Comparison of ENCODE assay signal across 18 cellular contexts in genomic region chr13:21089827-21090226, GRCh38. TPM values are rescaled to one million over a fixed set of nuclear protein-coding genes. Genes with fewer than 3 reads are reported as not detected.
DNase-seq lines count a peak whose midpoint lies in the region; ATAC-seq, FAIRE-seq and TF ChIP-seq lines count a peak whose summit lies in the region.
"Had no signal": no experiment of that assay in that cellular context is flagged by ENCODE, and none has a peak within 500 bp of the region (broad histone marks: within the 10 kb centered on the region; RNA-seq: fewer than 3 reads in every experiment).

No MANE protein-coding gene starts in this region.

- intact Hi-C loops in activated CD8-positive, alpha-beta T cell treated with anti-CD3 and anti-CD28 coated beads for 36 hours (cut with micrococcal nuclease), result no loop called here

- H3K27me3 Mint-ChIP-seq in activated CD8-positive, alpha-beta T cell treated with anti-CD3 and anti-CD28 coated beads for 36 hours, result no peaks in the 10 kb centered on the region
- peaks cover 17% of the 10 kb centered on the region for H3K27me3 Mint-ChIP-seq in activated CD8-positive, alpha-beta T cell treated with anti-CD3 and anti-CD28 coated beads, Interleukin-2, amount 10 ng/mL, durations not matched to agents 7 days and 5 days (ENCODE audit: low read depth)
- no peaks in the 10 kb centered on the region for H3K27me3 Mint-ChIP-seq in activated T-helper 17 cell treated with anti-CD3 and anti-CD28 coated beads, Interleukin-2, amount 50 U/mL, for 72 hours
- H3K27me3 Mint-ChIP-seq in progenitor cell of endocrine pancreas, result no peaks in the 10 kb centered on the region
- H3K27me3 Mint-ChIP-seq in stimulated activated naive CD8-positive, alpha-beta T cell treated with anti-CD3 and anti-CD28 coated beads, Interleukin-15, amount 100 ng/mL, for 72 hours, result no peaks in the 10 kb centered on the region

- no peak for TF ChIP-seq CTCF in activated CD8-positive, alpha-beta T cell treated with anti-CD3 and anti-CD28 coated beads for 36 hours (IDR thresholded peaks at IDR 0.05)
- no peak for TF ChIP-seq CTCF in progenitor cell of endocrine pancreas (IDR thresholded peaks at IDR 0.05; ENCODE audit: unreplicated experiment)

- no peak overlapping the region for H3K4me3 Mint-ChIP-seq in activated CD8-positive, alpha-beta T cell treated with anti-CD3 and anti-CD28 coated beads for 36 hours
- no peak overlapping the region for H3K4me3 Mint-ChIP-seq in activated CD8-positive, alpha-beta T cell treated with anti-CD3 and anti-CD28 coated beads, Interleukin-2, amount 10 ng/mL, durations not matched to agents 7 days and 5 days
- H3K4me3 Mint-ChIP-seq in activated T-helper 17 cell treated with anti-CD3 and anti-CD28 coated beads, Interleukin-2, amount 50 U/mL, for 72 hours, result no peak overlapping the region
- no peak overlapping the region for H3K4me3 Mint-ChIP-seq in progenitor cell of endocrine pancreas (ENCODE audit: low read depth)
- no peak overlapping the region for H3K4me3 Mint-ChIP-seq in stimulated activated naive CD8-positive, alpha-beta T cell treated with anti-CD3 and anti-CD28 coated beads, Interleukin-15, amount 100 ng/mL, for 72 hours
- H3K4me3 Mint-ChIP-seq: CD4-positive, alpha-beta memory T cell had no signal

- peak; percentile 53 for ATAC-seq in activated CD8-positive, alpha-beta T cell treated with anti-CD3 and anti-CD28 coated beads for 36 hours
- no peak for ATAC-seq in activated CD8-positive, alpha-beta T cell treated with anti-CD3 and anti-CD28 coated beads, Interleukin-2, amount 10 ng/mL, durations not matched to agents 7 days and 5 days
- peak; percentile 37 for ATAC-seq in activated T-helper 17 cell treated with anti-CD3 and anti-CD28 coated beads, Interleukin-2, amount 50 U/mL, for 72 hours (replicated peaks)
- ATAC-seq in stimulated activated naive CD8-positive, alpha-beta T cell treated with anti-CD3 and anti-CD28 coated beads, Interleukin-15, amount 100 ng/mL, for 72 hours, result peak; percentile 70

- no peaks in the 10 kb centered on the region for H3K9me3 Mint-ChIP-seq in activated CD8-positive, alpha-beta T cell treated with anti-CD3 and anti-CD28 coated beads for 36 hours
- H3K9me3 Mint-ChIP-seq in activated CD8-positive, alpha-beta T cell treated with anti-CD3 and anti-CD28 coated beads, Interleukin-2, amount 10 ng/mL, durations not matched to agents 7 days and 5 days (ENCODE audit: insufficient read depth), result no peaks in the 10 kb centered on the region
- H3K9me3 Mint-ChIP-seq in activated T-helper 17 cell treated with anti-CD3 and anti-CD28 coated beads, Interleukin-2, amount 50 U/mL, for 72 hours, result no peaks in the 10 kb centered on the region
- no peaks in the 10 kb centered on the region for H3K9me3 Mint-ChIP-seq in progenitor cell of endocrine pancreas (ENCODE audit: low read depth)
- H3K9me3 Mint-ChIP-seq in stimulated activated naive CD8-positive, alpha-beta T cell treated with anti-CD3 and anti-CD28 coated beads, Interleukin-15, amount 100 ng/mL, for 72 hours, result no peaks in the 10 kb centered on the region
- H3K9me3 Mint-ChIP-seq: CD4-positive, alpha-beta memory T cell had no signal

- H3K27ac Mint-ChIP-seq in activated CD8-positive, alpha-beta T cell treated with anti-CD3 and anti-CD28 coated beads for 36 hours, result no peak overlapping the region
- H3K27ac Mint-ChIP-seq in activated CD8-positive, alpha-beta T cell treated with anti-CD3 and anti-CD28 coated beads, Interleukin-2, amount 10 ng/mL, durations not matched to agents 7 days and 5 days, result no peak overlapping the region
- no peak overlapping the region for H3K27ac Mint-ChIP-seq in activated T-helper 17 cell treated with anti-CD3 and anti-CD28 coated beads, Interleukin-2, amount 50 U/mL, for 72 hours
- H3K27ac Mint-ChIP-seq in progenitor cell of endocrine pancreas, result peak overlapping the region; percentile 3
- H3K27ac Mint-ChIP-seq in stimulated activated naive CD8-positive, alpha-beta T cell treated with anti-CD3 and anti-CD28 coated beads, Interleukin-15, amount 100 ng/mL, for 72 hours, result no peak overlapping the region
- H3K27ac Mint-ChIP-seq: CD4-positive, alpha-beta memory T cell had no signal

- no peak for FAIRE-seq in GM12892 (lab: Jason Lieb, UNC)
- FAIRE-seq: GM12891, H1 had no signal

- CTCF ChIA-PET in activated CD8-positive, alpha-beta T cell treated with anti-CD3 and anti-CD28 coated beads for 36 hours (lab: Charles Lee), result no interaction called here
- CTCF ChIA-PET in activated CD8-positive, alpha-beta T cell treated with anti-CD3 and anti-CD28 coated beads, Interleukin-2, amount 10 ng/mL, durations not matched to agents 7 days and 5 days (lab: Charles Lee), result no interaction called here

- POLR2A ChIA-PET in activated CD8-positive, alpha-beta T cell treated with anti-CD3 and anti-CD28 coated beads for 36 hours (lab: Charles Lee), result no interaction called here
- POLR2A ChIA-PET in activated CD8-positive, alpha-beta T cell treated with anti-CD3 and anti-CD28 coated beads, Interleukin-2, amount 10 ng/mL, durations not matched to agents 7 days and 5 days (lab: Charles Lee), result no interaction called here

- no peak for DNase-seq in activated CD8-positive, alpha-beta T cell treated with anti-CD3 and anti-CD28 coated beads for 36 hours
- DNase-seq in activated CD8-positive, alpha-beta T cell treated with anti-CD3 and anti-CD28 coated beads, Interleukin-2, amount 10 ng/mL, durations not matched to agents 7 days and 5 days, result no peak
- DNase-seq in progenitor cell of endocrine pancreas (ENCODE audit: low spot score, unreplicated experiment) (no peak), GM12892 (ENCODE audit: insufficient read length) (no peak)
- no peak for DNase-seq in stimulated activated naive CD8-positive, alpha-beta T cell treated with anti-CD3 and anti-CD28 coated beads, Interleukin-15, amount 100 ng/mL, for 72 hours
- DNase-seq: C1 segment of cervical spinal cord; Calu3; CD4-positive, alpha-beta memory T cell; COR-L47; DMS53; DMS79 treated with DMSO at 0.1 percent for 48 hours; GF-D8; GM23248; H7; HCEC 1CT had no signal

- TF ChIP-seq POLR2A in GM12892 (IDR thresholded peaks at IDR 0.05; ENCODE audit: low read depth, low read length), result no peak

- H3K36me3 Mint-ChIP-seq in activated CD8-positive, alpha-beta T cell treated with anti-CD3 and anti-CD28 coated beads for 36 hours (ENCODE audit: low read depth), result no peaks in the 10 kb centered on the region
- no peaks in the 10 kb centered on the region for H3K36me3 Mint-ChIP-seq in activated CD8-positive, alpha-beta T cell treated with anti-CD3 and anti-CD28 coated beads, Interleukin-2, amount 10 ng/mL, durations not matched to agents 7 days and 5 days (ENCODE audit: low read depth)
- H3K36me3 Mint-ChIP-seq in activated T-helper 17 cell treated with anti-CD3 and anti-CD28 coated beads, Interleukin-2, amount 50 U/mL, for 72 hours (ENCODE audit: low read depth), result no peaks in the 10 kb centered on the region
- no peaks in the 10 kb centered on the region for H3K36me3 Mint-ChIP-seq in progenitor cell of endocrine pancreas (ENCODE audit: insufficient read depth)
- H3K36me3 Mint-ChIP-seq: CD4-positive, alpha-beta memory T cell had no signal

- H3K4me1 Mint-ChIP-seq in activated CD8-positive, alpha-beta T cell treated with anti-CD3 and anti-CD28 coated beads for 36 hours (ENCODE audit: low read depth), result no peaks in the 10 kb centered on the region
- peaks cover 2% of the 10 kb centered on the region for H3K4me1 Mint-ChIP-seq in activated CD8-positive, alpha-beta T cell treated with anti-CD3 and anti-CD28 coated beads, Interleukin-2, amount 10 ng/mL, durations not matched to agents 7 days and 5 days (ENCODE audit: low read depth)
- no peaks in the 10 kb centered on the region for H3K4me1 Mint-ChIP-seq in activated T-helper 17 cell treated with anti-CD3 and anti-CD28 coated beads, Interleukin-2, amount 50 U/mL, for 72 hours
- H3K4me1 Mint-ChIP-seq in progenitor cell of endocrine pancreas (ENCODE audit: low read depth), result no peaks in the 10 kb centered on the region
- peaks cover 6% of the 10 kb centered on the region for H3K4me1 Mint-ChIP-seq in stimulated activated naive CD8-positive, alpha-beta T cell treated with anti-CD3 and anti-CD28 coated beads, Interleukin-15, amount 100 ng/mL, for 72 hours
- H3K4me1 Mint-ChIP-seq: CD4-positive, alpha-beta memory T cell had no signal

RNA-seq across cellular contexts. Expression of gene LATS2, which starts 28.4 kb away (rescaled TPM):
- 1 to 10 TPM; 1.3 to 3.0 TPM for total RNA-seq in activated CD8-positive, alpha-beta T cell treated with anti-CD3 and anti-CD28 coated beads for 36 hours
- total RNA-seq in activated CD8-positive, alpha-beta T cell treated with anti-CD3 and anti-CD28 coated beads, Interleukin-2, amount 10 ng/mL, durations not matched to agents 7 days and 5 days, result 1 to 10 TPM; 3.1 to 4.2 TPM
- total RNA-seq in activated T-helper 17 cell treated with anti-CD3 and anti-CD28 coated beads, Interleukin-2, amount 50 U/mL, for 72 hours, result 1 to 10 TPM; 4.9 to 9.2 TPM
- 13.2 and 15.2 TPM in 2 replicates for total RNA-seq in progenitor cell of endocrine pancreas
- polyA plus RNA-seq in GM12892 (2012; ENCODE audit: missing spikeins), result 2.0 TPM

RNA-seq across cellular contexts. Expression of gene SAP18, which starts 50.1 kb away (rescaled TPM):
- total RNA-seq in activated CD8-positive, alpha-beta T cell treated with anti-CD3 and anti-CD28 coated beads for 36 hours, result 100 to 1,000 TPM; 225 to 248 TPM
- 100 to 1,000 TPM; 218 to 225 TPM for total RNA-seq in activated CD8-positive, alpha-beta T cell treated with anti-CD3 and anti-CD28 coated beads, Interleukin-2, amount 10 ng/mL, durations not matched to agents 7 days and 5 days
- 100 to 1,000 TPM; 187 to 240 TPM for total RNA-seq in activated T-helper 17 cell treated with anti-CD3 and anti-CD28 coated beads, Interleukin-2, amount 50 U/mL, for 72 hours
- total RNA-seq in progenitor cell of endocrine pancreas, result 188 and 192 TPM in 2 replicates
- 136 TPM for polyA plus RNA-seq in GM12892 (2012; ENCODE audit: missing spikeins)
